ENCODE assay signal across 10 cellular contexts in the genomic region with DNA sequence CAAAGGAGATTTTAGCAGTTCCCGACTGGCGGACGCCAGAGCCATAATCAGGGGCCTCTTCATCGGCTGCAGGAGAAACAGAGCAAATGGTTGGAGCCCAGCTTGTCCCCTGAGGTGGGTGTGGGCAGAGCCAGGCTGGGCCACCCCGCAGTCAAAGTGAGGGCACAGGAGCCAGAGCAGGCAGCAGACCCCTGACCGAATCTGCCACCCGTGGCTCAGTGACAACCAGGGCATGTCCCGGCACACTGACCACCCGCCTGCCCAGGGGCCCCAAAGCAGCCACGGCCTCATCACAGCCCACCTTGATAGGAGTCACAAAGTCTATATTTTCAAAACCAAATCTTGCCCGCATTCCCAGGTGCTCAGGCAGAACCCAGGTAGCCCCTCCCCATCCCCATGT. TPM values are rescaled to one million over a fixed set of nuclear protein-coding genes. Genes with fewer than 3 reads are reported as not detected.
"Had no signal": no experiment of that assay in that cellular context is flagged by ENCODE, and none has a peak within 500 bp of the region (broad histone marks: within the 10 kb centered on the region; RNA-seq: fewer than 3 reads in every experiment).

No MANE protein-coding gene starts in this region.

- ATAC-seq: GM23338, HCT116 had no signal

- H3K4me1 ChIP-seq: HAP-1 had no signal

- DNase-seq: GM23248, GOT3, H7, HCEC 1CT, HFFc6 had no signal

- H3K9me3 Mint-ChIP-seq: GM23338, HFFc6 had no signal

- H3K27ac Mint-ChIP-seq: HFFc6 had no signal

- H3K4me1 Mint-ChIP-seq: GM23338 had no signal

- FAIRE-seq: H54 had no signal

- H3K4me3 ChIP-seq: GM23248, GM23338, HAP-1 had no signal

- H3K9me3 ChIP-seq: HAP-1 had no signal

- H3K4me2 ChIP-seq: GM23338 had no signal

- H2AFZ ChIP-seq: GM23248, GM23338 had no signal

- H3K27ac ChIP-seq: GM23248 had no signal

- H3K9ac ChIP-seq: GM23248 had no signal

- H3K4me3 Mint-ChIP-seq: GM23338, HFFc6 had no signal

RNA-seq across cellular contexts. Expression of a gene that starts 55.6 kb away (rescaled TPM):
- total RNA-seq: GM23248, GM23338, H4, H7, HFFc6 had no signal
- polyA plus RNA-seq: GM23248, GM23338 had no signal
